ENCODE assay signal across 8 cellular contexts in the genomic region with DNA sequence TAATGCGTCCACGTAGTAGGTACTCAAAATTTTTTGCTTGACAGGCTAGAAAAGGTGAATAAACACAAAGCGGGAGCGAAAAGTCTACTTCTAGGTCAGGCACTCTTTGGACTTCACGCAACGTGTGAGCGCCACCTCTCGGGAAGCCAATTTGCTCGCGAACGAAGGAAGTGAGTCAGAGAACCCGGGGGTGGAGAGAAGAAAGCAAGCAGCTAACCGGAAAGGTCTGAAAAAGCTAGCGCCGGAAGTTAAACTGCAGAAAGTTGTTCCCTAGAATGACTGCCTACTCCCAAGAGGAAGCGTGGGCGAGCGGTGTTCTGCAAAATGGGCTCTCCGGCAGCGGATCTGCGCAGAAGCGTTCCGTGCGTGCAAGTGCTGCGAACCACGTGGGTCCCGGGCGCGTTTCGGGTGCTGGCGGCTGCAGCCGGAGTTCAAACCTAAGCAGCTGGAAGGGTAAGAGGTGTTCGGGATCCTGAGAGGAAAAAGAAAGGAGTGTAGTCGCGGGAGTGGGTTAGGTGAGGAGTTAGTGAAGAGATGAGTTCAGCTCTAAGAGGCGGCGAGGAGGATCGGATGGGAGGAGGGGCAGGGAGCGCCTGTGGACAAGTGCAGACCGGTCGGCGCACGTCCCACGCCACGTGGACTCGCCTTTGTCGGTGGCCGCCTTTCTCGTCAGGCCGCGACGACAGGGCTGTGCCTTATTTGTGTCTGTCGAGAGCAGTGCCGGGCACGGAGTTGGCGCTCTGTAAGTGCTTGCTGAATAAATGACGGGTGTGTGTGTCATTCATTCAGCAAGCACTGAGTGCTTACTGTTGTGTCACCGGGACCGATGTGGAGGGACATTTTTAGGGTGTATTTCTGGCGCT. TPM values are rescaled to one million over a fixed set of nuclear protein-coding genes. Genes with fewer than 3 reads are reported as not detected.
DNase-seq lines count a peak whose midpoint lies in the region; ATAC-seq, FAIRE-seq and TF ChIP-seq lines count a peak whose summit lies in the region.

A gene (plus strand): TSS at position 350 of the 863 bp plus-strand sequence. CDS start 2,096 bp downstream, outside the sequence.

- intact Hi-C loops in left cardiac atrium (cut with DNase I), result loop anchor here (2.0 to 5.0 kb wide), 3 partner anchors 35 to 153 kb away; no protein-coding TSS in a partner anchor
- intact Hi-C loops in posterior vena cava (cut with DNase I), result loop anchor here (5.0 to 10.0 kb wide), 2 partner anchors 149 to 266 kb away; no protein-coding TSS in a partner anchor

- peak; percentile 95 for ATAC-seq in HG02840 (IDR thresholded peaks at IDR 0.05; ENCODE audit: low FRiP score, unreplicated experiment)
- peak; percentile 98 to 99 for ATAC-seq in left cardiac atrium

- peak; percentile 94 for FAIRE-seq in GM12891 (lab: Jason Lieb, UNC)

- DNase-seq in GM12891 (ENCODE audit: insufficient read length, low spot score), result peak; percentile 88
- DNase-seq in NCI-H1436 (lab: John Stamatoyannopoulos, UW), result peak; percentile 99
- DNase-seq in T follicular helper cell (ENCODE audit: low read depth), result peak; percentile 93
- DNase-seq in amniotic epithelial cell (ENCODE audit: low read depth), result peak; percentile 100
- peak; percentile 94 for DNase-seq in left cardiac atrium
- DNase-seq in posterior vena cava (ENCODE audit: low spot score), result peak; percentile 98
- peak; percentile 97 for DNase-seq in ureter (ENCODE audit: low spot score)

- peak; percentile 70; the same call in 1 of the 2 replicates for TF ChIP-seq POLR2A in GM12891 (IDR thresholded peaks at IDR 0.05; ENCODE audit: low read depth, low read length)

TF ChIP-seq in GM12891, 5 proteins besides CTCF, POLR2A, EP300 and RAD21:
- TF ChIP-seq POLR2AphosphoS5 (IDR thresholded peaks at IDR 0.05; ENCODE audit: low read depth, low read length) (peak; percentile 89), SPI1 (IDR thresholded peaks at IDR 0.05; ENCODE audit: low read depth, low read length) (peak; percentile 66), TAF1 (IDR thresholded peaks at IDR 0.05; ENCODE audit: low read depth, low read length) (peak; percentile 96), PAX5 (IDR thresholded peaks at IDR 0.05; ENCODE audit: insufficient read depth, low read length, severe bottlenecking) (peak; percentile 79), POU2F2 (IDR thresholded peaks at IDR 0.05; ENCODE audit: low read depth, low read length) (peak; percentile 91)

RNA-seq across cellular contexts. Expression of the gene that starts here (rescaled TPM):
- polyA plus RNA-seq in GM12891 (2012; ENCODE audit: low read depth, missing spikeins), result 272 TPM
- total RNA-seq in left cardiac atrium, result 10 to 100 TPM; 37.8 to 63.8 TPM
- total RNA-seq in posterior vena cava, result 10 to 100 TPM; 48.8 to 61.3 TPM
- 99.4 TPM for total RNA-seq in ureter

Comparison
In these comparisons a context has a peak if more than half of its experiments do, and no peak if none do; other contexts are left out.
1. Peak in every context shown above with its lines: DNase-seq and ATAC-seq.